ENCODE assay signal across 7 cellular contexts in the genomic region with DNA sequence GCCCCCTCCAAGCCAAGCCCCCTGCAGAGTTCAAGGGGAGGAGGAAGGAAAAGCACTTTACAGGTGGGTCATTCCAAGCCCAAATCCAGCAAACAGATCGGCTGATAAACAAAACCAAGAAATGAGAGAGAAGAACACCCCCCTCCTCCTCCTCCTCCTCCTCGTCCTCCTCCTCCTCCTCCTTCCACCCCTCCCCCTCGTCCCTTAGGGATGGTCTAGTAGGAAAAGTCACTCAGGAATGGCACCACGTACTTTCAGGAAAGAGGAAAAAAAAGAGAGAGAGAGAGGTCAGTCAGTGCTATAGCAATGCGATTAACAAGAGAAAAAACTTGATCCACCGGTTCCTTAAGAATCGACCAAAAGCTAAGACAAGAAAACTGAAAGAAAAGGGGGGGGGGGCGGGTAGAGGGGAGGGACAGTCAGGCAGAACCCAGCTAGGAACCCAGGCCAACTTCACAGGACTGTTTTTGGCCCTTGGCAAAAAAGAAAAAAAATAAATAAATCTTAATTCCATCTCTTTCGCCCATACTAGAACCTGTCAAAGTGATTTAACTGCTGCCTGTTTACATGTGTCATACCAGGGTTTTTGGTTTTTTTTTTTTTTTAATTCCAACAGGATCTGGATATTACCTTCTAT. TPM values are rescaled to one million over a fixed set of nuclear protein-coding genes. Genes with fewer than 3 reads are reported as not detected.
DNase-seq lines count a peak whose midpoint lies in the region; ATAC-seq and TF ChIP-seq lines count a peak whose summit lies in the region.

No MANE protein-coding gene starts in this region.

- H3K4me3 ChIP-seq in Peyer's patch (peak overlapping the region; percentile 59 to 91 (median 78)), endodermal cell (ENCODE audit: low read length) (peak overlapping the region; percentile 96)

- no peaks in the 10 kb centered on the region for H3K27me3 ChIP-seq in Peyer's patch
- H3K27me3 ChIP-seq in endodermal cell (ENCODE audit: control insufficient read depth, insufficient read depth, low read length, poor library complexity, severe bottlenecking): peaks cover 11% of the 10 kb centered on the region

- peak overlapping the region; percentile 91 for H3K27ac Mint-ChIP-seq in endodermal cell

- ATAC-seq in GM18517 (IDR thresholded peaks at IDR 0.05; ENCODE audit: unreplicated experiment): no peak
- ATAC-seq in HG03135 (IDR thresholded peaks at IDR 0.05; ENCODE audit: unreplicated experiment): no peak
- no peak for ATAC-seq in HG03280 (IDR thresholded peaks at IDR 0.05; ENCODE audit: unreplicated experiment)

- peak in 1 of 3 donors; percentile 18 for DNase-seq in Peyer's patch
- DNase-seq in endodermal cell: peak; percentile 73
- peak; percentile 18 for DNase-seq in myocyte (ENCODE audit: low read depth)

- WGBS in endodermal cell (ENCODE audit: insufficient coverage in 1 of 2, insufficient read length in 1 of 2), 2 experiments: 12 to 50% methylated on average over 1 to 5 of the region's 9 CpGs

- TF ChIP-seq POLR2A in GM19193 (IDR thresholded peaks at IDR 0.05; ENCODE audit: extremely low read depth, insufficient read depth, insufficient read length) (peak; percentile 18), Peyer's patch (IDR thresholded peaks at IDR 0.05) (no peak)

- H3K27ac ChIP-seq in Peyer's patch: peak overlapping the region; percentile 20 to 77 (median 60)
- no peak overlapping the region for H3K27ac ChIP-seq in endodermal cell (ENCODE audit: low read depth, low read length)

- H3K9me3 Mint-ChIP-seq in endodermal cell: no peaks in the 10 kb centered on the region

- H3K4me1 ChIP-seq in Peyer's patch: no peaks in the 10 kb centered on the region
- H3K4me1 ChIP-seq in endodermal cell (ENCODE audit: control insufficient read depth, insufficient read depth, low read length): no peaks in the 10 kb centered on the region

- peak overlapping the region; percentile 81 for H3K4me3 Mint-ChIP-seq in endodermal cell

- H3K9me3 ChIP-seq in Peyer's patch (no peaks in the 10 kb centered on the region), endodermal cell (ENCODE audit: control insufficient read depth, low read length) (no peaks in the 10 kb centered on the region)

- no peaks in the 10 kb centered on the region for H3K36me3 Mint-ChIP-seq in endodermal cell (ENCODE audit: low read depth)

- H3K9ac ChIP-seq in endodermal cell (ENCODE audit: extremely low read depth, low read length, poor library complexity, severe bottlenecking): peak overlapping the region; percentile 52

- no peaks in the 10 kb centered on the region for H3K36me3 ChIP-seq in Peyer's patch
- H3K36me3 ChIP-seq in endodermal cell (ENCODE audit: control insufficient read depth, insufficient read depth, low read length): no peaks in the 10 kb centered on the region

- peaks cover 34% of the 10 kb centered on the region for H3K4me1 Mint-ChIP-seq in endodermal cell

- TF ChIP-seq CTCF in Peyer's patch (IDR thresholded peaks at IDR 0.05) (no peak), endodermal cell (conservative IDR thresholded peaks at IDR 0.05) (no peak)

- H3K27me3 Mint-ChIP-seq in endodermal cell (ENCODE audit: insufficient read depth): peaks cover 4% of the 10 kb centered on the region

RNA-seq across cellular contexts. Expression of a gene that starts 1.0 kb away (rescaled TPM):
- total RNA-seq in Peyer's patch (1 to 10 TPM; 4.2 to 8.3 (median 6.1) TPM), endodermal cell (1 to 10 TPM; 3.9 to 8.7 TPM), myocyte (4.5 and 4.9 TPM in 2 replicates)
- 5.1 TPM for polyA plus RNA-seq in endodermal cell (2013, experiment 1 of 2)
- 5.6 TPM for polyA plus RNA-seq in endodermal cell (2013, experiment 2 of 2)
- polyA plus RNA-seq in myocyte (2012): 0.88 TPM
